ENCODE assay signal across 1 cellular context in genomic region chr11:129237880-129238638, GRCh38.
TF ChIP-seq lines count a peak whose summit lies in the region.

No MANE protein-coding gene starts in this region.

TF ChIP-seq in GM12878, 131 proteins besides CTCF, POLR2A, EP300 and RAD21 (continued from another document):
- TF ChIP-seq PKNOX1 (IDR thresholded peaks at IDR 0.05) (peak; percentile 32; the same call in 1 of the 2 replicates), ZBTB40 (IDR thresholded peaks at IDR 0.05; ENCODE audit: borderline replicate concordance) (no peak), YY1 (IDR thresholded peaks at IDR 0.05; ENCODE audit: low read depth, low read length) (no peak), FOS (IDR thresholded peaks at IDR 0.05; ENCODE audit: borderline replicate concordance, extremely low read depth, insufficient read length) (no peak)
